Comparison of ENCODE assay signal across 1 cellular context in genomic region chr2:15038373-15039364, GRCh38.
TF ChIP-seq lines count a peak whose summit lies in the region.

No MANE protein-coding gene starts in this region.

TF ChIP-seq in H1, 55 proteins besides CTCF, POLR2A, EP300 and RAD21 (continued from another document):
- TF ChIP-seq CHD7 (IDR thresholded peaks at IDR 0.05; ENCODE audit: insufficient replicate concordance, low read length) (no peak), USF2 (IDR thresholded peaks at IDR 0.05; ENCODE audit: low read length) (no peak), SIRT6 (IDR thresholded peaks at IDR 0.05; ENCODE audit: low read length) (no peak), KDM5A (IDR thresholded peaks at IDR 0.05; ENCODE audit: low read length) (no peak), KDM4A (IDR thresholded peaks at IDR 0.05; ENCODE audit: low read depth, low read length, severe bottlenecking) (no peak), CBX8 (IDR thresholded peaks at IDR 0.05; ENCODE audit: borderline replicate concordance, low read depth, low read length) (no peak), TBP (IDR thresholded peaks at IDR 0.05; ENCODE audit: low read depth, low read length) (no peak), EZH2 (IDR thresholded peaks at IDR 0.05; ENCODE audit: low read depth, low read length, severe bottlenecking) (no peak)
